ENCODE assay signal across 10 cellular contexts in the genomic region with DNA sequence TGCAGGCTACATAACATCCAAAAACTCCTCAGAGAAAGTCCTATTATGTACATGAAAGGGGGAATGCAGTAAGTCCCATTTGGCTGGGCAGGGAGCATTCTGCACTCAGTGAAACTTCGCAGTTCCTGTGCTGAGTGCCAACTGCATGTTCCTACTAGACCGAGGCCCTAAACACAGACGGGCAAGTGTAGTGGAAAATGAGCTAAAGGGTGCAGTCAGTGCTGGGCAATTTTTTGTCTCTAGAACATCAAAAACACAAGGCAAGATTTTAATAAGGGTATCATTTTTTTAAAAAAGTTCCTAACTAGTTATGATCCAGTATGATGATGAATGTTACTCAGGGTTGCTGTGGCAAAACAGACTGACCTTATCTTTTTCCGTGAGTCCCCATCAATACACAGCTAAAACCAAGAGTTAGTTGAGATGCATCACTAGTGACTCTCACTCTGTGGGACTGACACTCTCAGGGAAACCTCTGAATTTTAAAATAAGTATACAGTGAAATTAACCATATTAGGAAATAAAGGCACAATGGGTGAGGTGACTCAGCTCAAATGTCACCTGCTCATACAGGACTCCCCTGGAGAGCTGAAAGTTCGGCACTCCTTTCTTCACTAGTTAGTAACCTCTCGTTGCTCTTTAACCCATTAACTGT.
DNase-seq lines count a peak whose midpoint lies in the region; ATAC-seq and TF ChIP-seq lines count a peak whose summit lies in the region.
"Had no signal": no experiment of that assay in that cellular context is flagged by ENCODE, and none has a peak within 500 bp of the region (broad histone marks: within the 10 kb centered on the region; RNA-seq: fewer than 3 reads in every experiment).

No MANE protein-coding gene starts in this region.

- H3K9me3 ChIP-seq in OCI-LY3 (ENCODE audit: insufficient read depth, low read length): no peaks in the 10 kb centered on the region
- no peaks in the 10 kb centered on the region for H3K9me3 ChIP-seq in gastrocnemius medialis

- no peaks in the 10 kb centered on the region for H3K27me3 ChIP-seq in OCI-LY3 (ENCODE audit: low read depth, low read length)
- no peaks in the 10 kb centered on the region for H3K27me3 ChIP-seq in gastrocnemius medialis

- H3K4me1 ChIP-seq in OCI-LY3 (ENCODE audit: low read length) (peaks cover 67% of the 10 kb centered on the region), gastrocnemius medialis (peaks cover 29 to 31% of the 10 kb centered on the region in 2 donors)

- no peak overlapping the region; the same call in 1 of the 2 replicates for H2AFZ ChIP-seq in OCI-LY3 (ENCODE audit: low read depth, low read length)

- intact Hi-C loops in gastrocnemius medialis (cut with DNase I; ENCODE audit: low total_unique reads): no loop called here

- ATAC-seq in GM21423 (IDR thresholded peaks at IDR 0.05; ENCODE audit: unreplicated experiment): peak; percentile 28
- ATAC-seq in gastrocnemius medialis: no peak
- ATAC-seq in GM18873 (IDR thresholded peaks at IDR 0.05; ENCODE audit: low FRiP score, unreplicated experiment): no peak
- no peak for ATAC-seq in HG03342 (IDR thresholded peaks at IDR 0.05; ENCODE audit: unreplicated experiment)

- H3K36me3 ChIP-seq in OCI-LY3 (replicated peaks; ENCODE audit: low read depth, low read length) (peaks cover 55% of the 10 kb centered on the region), gastrocnemius medialis (no peaks in the 10 kb centered on the region)
- H3K36me3 ChIP-seq: WERI-Rb-1 had no signal

- peaks cover 36% of the 10 kb centered on the region for H3K79me2 ChIP-seq in OCI-LY3 (ENCODE audit: low read length)

- in situ Hi-C loops in gastrocnemius medialis (cut with MboI; ENCODE audit: low sequenced_read_pairs in 4 of 4): no loop called here

- H3K9ac ChIP-seq in OCI-LY3 (ENCODE audit: low read length): peak overlapping the region; percentile 71

- TF ChIP-seq POLR2A in gastrocnemius medialis (IDR thresholded peaks at IDR 0.05): no peak

- no peaks in the 10 kb centered on the region for H4K20me1 ChIP-seq in OCI-LY3 (ENCODE audit: insufficient read depth, low read length)

- H3K4me3 ChIP-seq in OCI-LY3 (ENCODE audit: low read length) (peak overlapping the region; percentile 9; the same call in 1 of the 2 replicates), epithelial cell of proximal tubule (ENCODE audit: low read depth, low read length) (no peak overlapping the region), gastrocnemius medialis (no peak overlapping the region)

- peak; percentile 27 for DNase-seq in epithelial cell of proximal tubule (ENCODE audit: low read depth)
- DNase-seq in gastrocnemius medialis: no peak
- no peak for DNase-seq in SHP77 (lab: John Stamatoyannopoulos, UW)
- no peak for DNase-seq in NCI-H446 treated with DMSO at 0.1 percent for 48 hours (lab: John Stamatoyannopoulos, UW)
- DNase-seq: NCI-H82, WERI-Rb-1 had no signal

- H3K27ac ChIP-seq in OCI-LY3 (ENCODE audit: low read length): peak overlapping the region; percentile 93
- peak overlapping the region in 3 of 4 donors; percentile 35 to 47 (median 42) for H3K27ac ChIP-seq in gastrocnemius medialis
- H3K27ac ChIP-seq: WERI-Rb-1 had no signal

- H3K4me2 ChIP-seq in OCI-LY3 (ENCODE audit: low read length): peak overlapping the region; percentile 56

- TF ChIP-seq CTCF in OCI-LY3 (IDR thresholded peaks at IDR 0.05; ENCODE audit: low read depth, low read length): no peak
- TF ChIP-seq CTCF in epithelial cell of proximal tubule (conservative IDR thresholded peaks at IDR 0.05; ENCODE audit: low read depth, low read length): no peak
- TF ChIP-seq CTCF in gastrocnemius medialis (IDR thresholded peaks at IDR 0.05 in 4 of 5, conservative IDR thresholded peaks at IDR 0.05 in 1 of 5): no peak
